19 cellular contexts compared by ENCODE assay signal in the genomic region with DNA sequence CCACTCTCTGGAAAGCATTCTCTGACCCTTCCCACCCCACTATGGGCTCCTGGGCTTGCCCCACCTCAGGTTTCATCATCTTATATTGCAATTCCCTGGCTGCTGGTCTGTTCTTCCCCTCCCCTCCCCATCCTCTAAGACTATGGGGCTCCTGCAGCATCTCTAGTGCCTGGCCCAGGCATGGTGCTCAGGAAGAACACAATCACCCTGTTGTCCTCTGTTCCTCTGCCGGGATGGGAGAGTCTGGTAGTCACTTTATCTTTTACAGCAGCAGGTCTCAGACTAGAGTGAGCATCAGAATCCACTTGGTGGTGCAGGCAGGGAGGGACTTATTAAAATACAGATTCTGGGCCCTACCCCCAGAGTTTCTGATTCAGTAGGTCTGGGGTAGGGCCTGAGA. TPM values are rescaled to one million over a fixed set of nuclear protein-coding genes. Genes with fewer than 3 reads are reported as not detected.
DNase-seq lines count a peak whose midpoint lies in the region; TF ChIP-seq lines count a peak whose summit lies in the region.
"Had no signal": no experiment of that assay in that cellular context is flagged by ENCODE, and none has a peak within 500 bp of the region (broad histone marks: within the 10 kb centered on the region; RNA-seq: fewer than 3 reads in every experiment).

No MANE protein-coding gene starts in this region.

- H3K27ac ChIP-seq in HEK293 (ENCODE audit: extremely low read depth, low read depth, low read length), result no peak overlapping the region
- H3K27ac ChIP-seq in RWPE1, result peak overlapping the region; percentile 0; the same call in 1 of the 2 replicates
- no peak overlapping the region for H3K27ac ChIP-seq in hepatocyte
- H3K27ac ChIP-seq in skeletal muscle tissue (ENCODE audit: low read depth, low read length), result peak overlapping the region; percentile 44
- H3K27ac ChIP-seq: PC-9 had no signal

- DNase-seq in RWPE1 (ENCODE audit: low spot score) (no peak), hepatocyte (ENCODE audit: low spot score) (peak; percentile 2), iPS-NIHi11 (ENCODE audit: low spot score) (no peak), DMS79 treated with DMSO at 0.1 percent for 48 hours (lab: John Stamatoyannopoulos, UW) (no peak), NOMO-1 (lab: John Stamatoyannopoulos, UW; ENCODE audit: unreplicated experiment in 2 of 2) (no peak)
- DNase-seq: BE2C; CD4-positive, alpha-beta memory T cell; H9; NCI-H1417 treated with DMSO at 0.1 percent for 48 hours; NCI-H2029; NCI-H2171 treated with DMSO at 0.1 percent for 48 hours; NCI-H748 treated with DMSO at 0.1 percent for 48 hours; PC-9 had no signal

- CTCF ChIA-PET in HEK293 (lab: Yijun Ruan, JAX) (interaction anchor here (2.4 kb wide), 1 partner anchor 201 kb away, joined by 9 read pairs; no protein-coding TSS in a partner anchor), RWPE1 (lab: Yijun Ruan, JAX) (no interaction called here)

- WGBS in hepatocyte (ENCODE audit: low lambda C conversion rate, missing lambda C conversion rate), result 86% methylated on average over 1 of the region's 1 CpG

- no peaks in the 10 kb centered on the region for H3K9me2 ChIP-seq in hepatocyte (replicated peaks; ENCODE audit: insufficient read depth)
- H3K9me2 ChIP-seq: SK-N-SH had no signal

- POLR2A ChIA-PET in HEK293 (lab: Yijun Ruan, JAX), result no interaction called here
- POLR2A ChIA-PET in RWPE1 (lab: Yijun Ruan, JAX; ENCODE audit: low non-redundant PET), result no interaction called here

- H3K4me1 ChIP-seq in HEK293 (ENCODE audit: control insufficient read depth, insufficient read depth, low read length) (no peaks in the 10 kb centered on the region), hepatocyte (ENCODE audit: insufficient read depth) (peaks cover 5% of the 10 kb centered on the region), skeletal muscle tissue (ENCODE audit: control insufficient read depth in 3 of 3, insufficient read depth in 3 of 3, low read length in 3 of 3) (peaks cover 4 to 23% (median 18%) of the 10 kb centered on the region in 3 donors)
- H3K4me1 ChIP-seq: BE2C had no signal

- no peak overlapping the region for H3K9ac ChIP-seq in skeletal muscle tissue (ENCODE audit: low read depth in 1 of 3, low read length in 3 of 3)
- H3K9ac ChIP-seq: SK-N-SH had no signal

- H3K27me3 ChIP-seq in hepatocyte (no peaks in the 10 kb centered on the region), skeletal muscle tissue (ENCODE audit: control insufficient read depth in 3 of 3, insufficient read depth in 3 of 3, low read length in 3 of 3) (no peaks in the 10 kb centered on the region)
- H3K27me3 ChIP-seq: BE2C had no signal

- no peak overlapping the region for H3K4me2 ChIP-seq in hepatocyte
- H3K4me2 ChIP-seq: PC-9, SK-N-SH had no signal

- H3K9me3 ChIP-seq in HEK293 (ENCODE audit: control insufficient read depth, insufficient read depth, low read depth, low read length), result no peaks in the 10 kb centered on the region
- H3K9me3 ChIP-seq in hepatocyte (ENCODE audit: low read depth), result no peaks in the 10 kb centered on the region
- no peaks in the 10 kb centered on the region for H3K9me3 ChIP-seq in skeletal muscle tissue (ENCODE audit: control insufficient read depth in 3 of 3, low read length in 3 of 3)
- H3K9me3 ChIP-seq: BE2C, SK-N-SH had no signal

- H4K20me1 ChIP-seq in hepatocyte (ENCODE audit: insufficient read depth, poor library complexity, severe bottlenecking), result no peaks in the 10 kb centered on the region

- H3K36me3 ChIP-seq in HEK293 (ENCODE audit: control insufficient read depth in 2 of 2, insufficient read depth in 1 of 2, low read length in 2 of 2) (no peaks in the 10 kb centered on the region), hepatocyte (replicated peaks; ENCODE audit: insufficient read depth, low read depth) (no peaks in the 10 kb centered on the region), skeletal muscle tissue (ENCODE audit: control insufficient read depth in 3 of 3, insufficient read depth in 3 of 3, low read length in 3 of 3) (no peaks in the 10 kb centered on the region)
- H3K36me3 ChIP-seq: BE2C had no signal

- no peak overlapping the region for H2AFZ ChIP-seq in hepatocyte
- H2AFZ ChIP-seq: PC-9 had no signal

- H3K4me3 ChIP-seq in HEK293 (ENCODE audit: low read depth, low read length), result no peak overlapping the region
- H3K4me3 ChIP-seq in hepatocyte, result no peak overlapping the region
- no peak overlapping the region for H3K4me3 ChIP-seq in skeletal muscle tissue (ENCODE audit: low read length in 3 of 3)
- H3K4me3 ChIP-seq: PC-9 had no signal

- H3K79me2 ChIP-seq in hepatocyte, result no peaks in the 10 kb centered on the region

- TF ChIP-seq CTCF in HEK293 (tag by site-specific recombination; IDR thresholded peaks at IDR 0.05), result no peak
- TF ChIP-seq CTCF in RWPE1 (conservative IDR thresholded peaks at IDR 0.05; ENCODE audit: low read depth), result no peak
- no peak for TF ChIP-seq CTCF in hepatocyte (IDR thresholded peaks at IDR 0.05; ENCODE audit: poor library complexity)

TF ChIP-seq in HEK293, 187 proteins besides CTCF, POLR2A, EP300 and RAD21:
- TF ChIP-seq ZNF202 (tag by site-specific recombination; IDR thresholded peaks at IDR 0.05; ENCODE audit: borderline replicate concordance), result no peak
- TF ChIP-seq, protein P1, sequence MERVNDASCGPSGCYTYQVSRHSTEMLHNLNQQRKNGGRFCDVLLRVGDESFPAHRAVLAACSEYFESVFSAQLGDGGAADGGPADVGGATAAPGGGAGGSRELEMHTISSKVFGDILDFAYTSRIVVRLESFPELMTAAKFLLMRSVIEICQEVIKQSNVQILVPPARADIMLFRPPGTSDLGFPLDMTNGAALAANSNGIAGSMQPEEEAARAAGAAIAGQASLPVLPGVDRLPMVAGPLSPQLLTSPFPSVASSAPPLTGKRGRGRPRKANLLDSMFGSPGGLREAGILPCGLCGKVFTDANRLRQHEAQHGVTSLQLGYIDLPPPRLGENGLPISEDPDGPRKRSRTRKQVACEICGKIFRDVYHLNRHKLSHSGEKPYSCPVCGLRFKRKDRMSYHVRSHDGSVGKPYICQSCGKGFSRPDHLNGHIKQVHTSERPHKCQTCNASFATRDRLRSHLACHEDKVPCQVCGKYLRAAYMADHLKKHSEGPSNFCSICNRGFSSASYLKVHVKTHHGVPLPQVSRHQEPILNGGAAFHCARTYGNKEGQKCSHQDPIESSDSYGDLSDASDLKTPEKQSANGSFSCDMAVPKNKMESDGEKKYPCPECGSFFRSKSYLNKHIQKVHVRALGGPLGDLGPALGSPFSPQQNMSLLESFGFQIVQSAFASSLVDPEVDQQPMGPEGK (tag by site-specific recombination; IDR thresholded peaks at IDR 0.05), result no peak
- TF ChIP-seq, protein P2, sequence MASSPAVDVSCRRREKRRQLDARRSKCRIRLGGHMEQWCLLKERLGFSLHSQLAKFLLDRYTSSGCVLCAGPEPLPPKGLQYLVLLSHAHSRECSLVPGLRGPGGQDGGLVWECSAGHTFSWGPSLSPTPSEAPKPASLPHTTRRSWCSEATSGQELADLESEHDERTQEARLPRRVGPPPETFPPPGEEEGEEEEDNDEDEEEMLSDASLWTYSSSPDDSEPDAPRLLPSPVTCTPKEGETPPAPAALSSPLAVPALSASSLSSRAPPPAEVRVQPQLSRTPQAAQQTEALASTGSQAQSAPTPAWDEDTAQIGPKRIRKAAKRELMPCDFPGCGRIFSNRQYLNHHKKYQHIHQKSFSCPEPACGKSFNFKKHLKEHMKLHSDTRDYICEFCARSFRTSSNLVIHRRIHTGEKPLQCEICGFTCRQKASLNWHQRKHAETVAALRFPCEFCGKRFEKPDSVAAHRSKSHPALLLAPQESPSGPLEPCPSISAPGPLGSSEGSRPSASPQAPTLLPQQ (tag by site-specific recombination; IDR thresholded peaks at IDR 0.05), result no peak
- TF ChIP-seq TCF7L2 (IDR thresholded peaks at IDR 0.05; ENCODE audit: borderline replicate concordance, low read depth, low read length), result no peak
- TF ChIP-seq ZBTB20 (tag by site-specific recombination; IDR thresholded peaks at IDR 0.05), result peak; percentile 53; the same call in 1 of the 2 replicates
- TF ChIP-seq GLI2 (tag by site-specific recombination; IDR thresholded peaks at IDR 0.05; ENCODE audit: borderline replicate concordance, low read depth), result no peak
- TF ChIP-seq ZBTB48 (tag by site-specific recombination; IDR thresholded peaks at IDR 0.05), result no peak
- no peak for TF ChIP-seq ZNF791 (tag by site-specific recombination; IDR thresholded peaks at IDR 0.05)
- no peak for TF ChIP-seq ZNF23 (tag by site-specific recombination; IDR thresholded peaks at IDR 0.05; ENCODE audit: borderline replicate concordance)
TF ChIP-seq in HEK293: peak in this region for 1.

RNA-seq across cellular contexts. Expression of gene LPIN3, which starts 5.0 kb away (rescaled TPM):
- 14.9 and 22.4 TPM in 2 replicates for total RNA-seq in hepatocyte
- 18.1 and 23.4 TPM in 2 replicates for polyA plus RNA-seq in hepatocyte
- 0.52 TPM for total RNA-seq in skeletal muscle tissue
- polyA plus RNA-seq: CD4-positive, alpha-beta memory T cell; IgD-negative memory B cell had no signal

RNA-seq across cellular contexts. Expression of gene ZHX3, which starts 18.1 kb away (rescaled TPM):
- total RNA-seq in hepatocyte, result 15.0 and 16.0 TPM in 2 replicates
- polyA plus RNA-seq in hepatocyte, result 19.0 and 19.7 TPM in 2 replicates
- 4.7 TPM for total RNA-seq in skeletal muscle tissue

RNA-seq across cellular contexts. Expression of gene EMILIN3, which starts 31.0 kb away (rescaled TPM):
- total RNA-seq in hepatocyte (8.0 and 9.5 TPM in 2 replicates), skeletal muscle tissue (23.5 TPM)
- polyA plus RNA-seq in hepatocyte, result 2.8 and 3.0 TPM in 2 replicates
- total RNA-seq: CD4-positive, alpha-beta memory T cell; HT1080; LHCN-M2; PC-9 had no signal
- polyA plus RNA-seq: CD4-positive, alpha-beta memory T cell; IgD-negative memory B cell had no signal

Comparison
In these comparisons a context has a peak if more than half of its experiments do, and no peak if none do; other contexts are left out.
1. H3K27ac ChIP-seq: peak in RWPE1 (single experiment) and skeletal muscle tissue (single experiment); none in HEK293 (single experiment) and hepatocyte (single experiment).
2. RNA of gene LPIN3, which starts 5.0 kb away (total RNA-seq): 14.9 to 22.4 TPM in hepatocyte; 0.52 TPM in skeletal muscle tissue (single experiment); every median in the first group is over 10 times any median in the second.